11 cellular contexts compared by ENCODE assay signal in genomic region chr9:92607773-92608172, GRCh38.
DNase-seq lines count a peak whose midpoint lies in the region; ATAC-seq and TF ChIP-seq lines count a peak whose summit lies in the region.
"Had no signal": no experiment of that assay in that cellular context is flagged by ENCODE, and none has a peak within 500 bp of the region (broad histone marks: within the 10 kb centered on the region; RNA-seq: fewer than 3 reads in every experiment).

No MANE protein-coding gene starts in this region.

- H3K4me3 ChIP-seq in RWPE2 (ENCODE audit: severe bottlenecking): no peak overlapping the region
- no peak overlapping the region for H3K4me3 ChIP-seq in heart right ventricle
- H3K4me3 ChIP-seq in vagina: no peak overlapping the region
- H3K4me3 ChIP-seq in mesendoderm (ENCODE audit: low read length): no peak overlapping the region
- no peak overlapping the region for H3K4me3 ChIP-seq in spleen

- no peaks in the 10 kb centered on the region for H3K9me3 ChIP-seq in RWPE2 (ENCODE audit: severe bottlenecking)
- peaks cover 0 to 24% (median 7%) of the 10 kb centered on the region in 11 donors for H3K9me3 ChIP-seq in heart right ventricle
- no peaks in the 10 kb centered on the region for H3K9me3 ChIP-seq in vagina
- peaks cover 0 to 28% (median 22%) of the 10 kb centered on the region in 8 donors for H3K9me3 ChIP-seq in spleen

- no peaks in the 10 kb centered on the region for H3K4me1 ChIP-seq in RWPE2 (ENCODE audit: insufficient read depth, poor library complexity, severe bottlenecking)
- H3K4me1 ChIP-seq in heart right ventricle: peaks cover 11 to 61% (median 33%) of the 10 kb centered on the region in 9 donors
- peaks cover 61% of the 10 kb centered on the region for H3K4me1 ChIP-seq in vagina
- no peaks in the 10 kb centered on the region for H3K4me1 ChIP-seq in mesendoderm (ENCODE audit: control insufficient read depth, low read depth, low read length)
- H3K4me1 ChIP-seq in spleen: peaks cover 0 to 4% (median 0%) of the 10 kb centered on the region in 6 donors

- no peak overlapping the region for H3K4me2 ChIP-seq in mesendoderm (ENCODE audit: low read length)

- H4K8ac ChIP-seq in mesendoderm (ENCODE audit: low read depth, low read length): no peak overlapping the region

- intact Hi-C loops in Right ventricle myocardium superior (cut with DNase I): no loop called here
- intact Hi-C loops in cardiac septum (cut with DNase I): no loop called here
- intact Hi-C loops in heart right ventricle (cut with DNase I): no loop called here
- intact Hi-C loops in vagina (cut with DNase I): no loop called here
- intact Hi-C loops in spleen (cut with DNase I; ENCODE audit: low total_unique reads): no loop called here

- H2BK5ac ChIP-seq in mesendoderm (ENCODE audit: low read length): no peak overlapping the region

- no peak overlapping the region for H3K23ac ChIP-seq in mesendoderm (ENCODE audit: low read length)

- H4K5ac ChIP-seq in mesendoderm (ENCODE audit: low read length): no peak overlapping the region

- H3K9ac ChIP-seq in mesendoderm (ENCODE audit: low read length): no peak overlapping the region

- TF ChIP-seq POLR2A in vagina (IDR thresholded peaks at IDR 0.05): no peak
- TF ChIP-seq POLR2A in spleen (IDR thresholded peaks at IDR 0.05): no peak

- WGBS in heart right ventricle, 2 donors: 40 to 46% methylated on average over 4 of the region's 4 CpGs
- no CpG with 5 or more reads among the region's 4 CpGs for WGBS in mesendoderm (ENCODE audit: extremely low coverage, insufficient coverage, low lambda C conversion rate)
- 56 to 71% (median 58%) methylated on average over 4 of the region's 4 CpGs for WGBS in spleen, 5 donors

- no peak overlapping the region for H2AK5ac ChIP-seq in mesendoderm (ENCODE audit: low read length)

- H3K4ac ChIP-seq in mesendoderm (ENCODE audit: low read depth, low read length): no peak overlapping the region

- no peak overlapping the region for H2BK120ac ChIP-seq in mesendoderm (ENCODE audit: low read depth, low read length)

- ATAC-seq in Right ventricle myocardium superior (ENCODE audit: poor library complexity): peak; percentile 5
- ATAC-seq in RWPE2 (ENCODE audit: low read depth): peak; percentile 29; the same call in 1 of the 3 replicates
- ATAC-seq in heart right ventricle: peak in 1 of 8 donors; percentile 18
- ATAC-seq: stimulated activated naive B cell treated with anti-CD40 and anti-IgM and Interleukin-4, amounts not matched to agents 10 μg/mL and 1 μg/mL and 100 μg/mL, for 72 hours had no signal

- H3K56ac ChIP-seq in mesendoderm (ENCODE audit: low read length): no peak overlapping the region

- no peak for DNase-seq in Right ventricle myocardium superior
- no peak for DNase-seq in cardiac septum (ENCODE audit: low spot score)
- no peak for DNase-seq in RWPE2 (ENCODE audit: low spot score)
- DNase-seq in heart right ventricle: no peak
- DNase-seq in vagina (ENCODE audit: extremely low spot score in 2 of 2): no peak
- no peak for DNase-seq in mesendoderm
- DNase-seq in activated naive CD4-positive, alpha-beta T cell treated with Interleukin-2 at 50 U/mL for 16 hours: no peak
- no peak for DNase-seq in spleen
- DNase-seq: AML-193; NK-92 treated with Interleukin-12 subunit alpha and Interleukin-12 subunit beta, amount 100 ng/mL, for 24 hours; stimulated activated naive B cell treated with anti-CD40 and anti-IgM and Interleukin-4, amounts not matched to agents 10 μg/mL and 1 μg/mL and 100 μg/mL, for 72 hours had no signal

- no peak for TF ChIP-seq CTCF in RWPE2 (IDR thresholded peaks at IDR 0.05; ENCODE audit: poor library complexity, severe bottlenecking)
- TF ChIP-seq CTCF in heart right ventricle (IDR thresholded peaks at IDR 0.05): no peak
- no peak for TF ChIP-seq CTCF in vagina (IDR thresholded peaks at IDR 0.05)
- no peak for TF ChIP-seq CTCF in spleen (IDR thresholded peaks at IDR 0.05 in 8 of 11, conservative IDR thresholded peaks at IDR 0.05 in 3 of 11)

- H3K27me3 ChIP-seq in RWPE2 (ENCODE audit: insufficient read depth, poor library complexity, severe bottlenecking) (no peaks in the 10 kb centered on the region), heart right ventricle (no peaks in the 10 kb centered on the region), vagina (no peaks in the 10 kb centered on the region), mesendoderm (ENCODE audit: insufficient read depth, low read length, poor library complexity) (no peaks in the 10 kb centered on the region), spleen (replicated peaks in 1 of 7) (no peaks in the 10 kb centered on the region)

- H3K79me2 ChIP-seq in mesendoderm (ENCODE audit: control insufficient read depth, insufficient read depth, low read length): no peaks in the 10 kb centered on the region

- H3K79me1 ChIP-seq in mesendoderm (ENCODE audit: low read length): no peaks in the 10 kb centered on the region

- H3K36me3 ChIP-seq in RWPE2 (ENCODE audit: low read depth) (peaks cover 3% of the 10 kb centered on the region), heart right ventricle (peaks cover 0 to 22% (median 11%) of the 10 kb centered on the region in 9 donors), vagina (peaks cover 0 to 8% of the 10 kb centered on the region in 2 donors), mesendoderm (ENCODE audit: control insufficient read depth, insufficient read depth, low read length) (no peaks in the 10 kb centered on the region), spleen (peaks cover 0 to 29% (median 14%) of the 10 kb centered on the region in 6 donors)

- H3K18ac ChIP-seq in mesendoderm (ENCODE audit: low read length): no peak overlapping the region

- no peak overlapping the region for H2BK15ac ChIP-seq in mesendoderm (replicated peaks; ENCODE audit: low read depth)

- H3K27ac ChIP-seq in RWPE2 (ENCODE audit: poor library complexity, severe bottlenecking): no peak overlapping the region
- H3K27ac ChIP-seq in heart right ventricle: peak overlapping the region in 9 of 10 donors; percentile 15 to 93 (median 86)
- peak overlapping the region; percentile 70 for H3K27ac ChIP-seq in vagina
- no peak overlapping the region for H3K27ac ChIP-seq in mesendoderm (ENCODE audit: low read depth, low read length)
- H3K27ac ChIP-seq in spleen: peak overlapping the region in 1 of 8 donors; percentile 8

Comparison
In these comparisons a context has a peak if more than half of its experiments do, and no peak if none do; other contexts are left out.
1. H3K27ac ChIP-seq: peak in heart right ventricle (9 of 10) and vagina (single experiment); none in RWPE2 (single experiment) and mesendoderm (single experiment).